In genomic region chr6:152983637-152984386, GRCh38 we compare ENCODE assay signal across 1 cellular context.
TF ChIP-seq lines count a peak whose summit lies in the region.

No MANE protein-coding gene starts in this region.

TF ChIP-seq in IMR-90, 13 proteins besides CTCF, POLR2A, EP300 and RAD21 (continued from another document):
- TF ChIP-seq USF2 (IDR thresholded peaks at IDR 0.05; ENCODE audit: low read depth, low read length) = no peak
- no peak for TF ChIP-seq CEBPB (IDR thresholded peaks at IDR 0.05; ENCODE audit: low read depth, low read length)
- TF ChIP-seq RCOR1 (IDR thresholded peaks at IDR 0.05; ENCODE audit: insufficient replicate concordance, low read length) = no peak
- TF ChIP-seq FOS (IDR thresholded peaks at IDR 0.05; ENCODE audit: low read depth, low read length) = no peak; the same call in 1 of the 2 replicates
- no peak for TF ChIP-seq SMC3 (IDR thresholded peaks at IDR 0.05; ENCODE audit: low read depth, low read length)
- TF ChIP-seq MXI1 (IDR thresholded peaks at IDR 0.05; ENCODE audit: borderline replicate concordance, low read depth, low read length) = no peak
- no peak for TF ChIP-seq CHD1 (IDR thresholded peaks at IDR 0.05; ENCODE audit: low read depth, low read length)
